ENCODE assay signal across 8 cellular contexts in the genomic region with DNA sequence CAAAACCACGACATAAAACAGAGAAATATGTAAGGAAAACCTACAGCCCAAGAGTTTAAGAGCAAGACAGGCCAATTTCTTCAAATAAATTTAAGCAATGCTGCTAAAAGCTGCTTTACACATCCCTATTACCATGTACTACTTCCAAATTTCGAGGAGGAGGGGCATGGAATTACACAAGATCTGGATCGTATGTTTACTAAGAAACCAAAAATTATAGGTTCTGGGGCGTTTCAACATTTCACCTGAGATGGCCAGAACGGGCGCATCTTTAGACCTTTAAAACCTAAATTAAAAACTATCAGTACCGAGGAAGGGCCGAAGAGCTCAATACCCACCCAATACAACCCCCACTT. TPM values are rescaled to one million over a fixed set of nuclear protein-coding genes. Genes with fewer than 3 reads are reported as not detected.
A peak's percentile ranks its signal among the peaks of the same experiment; 100 is the strongest.
DNase-seq lines count a peak whose midpoint lies in the region; ATAC-seq and TF ChIP-seq lines count a peak whose summit lies in the region.

No MANE protein-coding gene starts in this region.

- no peak for TF ChIP-seq POLR2A in breast epithelium (IDR thresholded peaks at IDR 0.05)

- H3K4me1 ChIP-seq in breast epithelium (peaks cover 0 to 9% of the 10 kb centered on the region in 2 donors), mononuclear cell (ENCODE audit: insufficient read depth, low read length) (peaks cover 29% of the 10 kb centered on the region)

- ATAC-seq in stimulated activated naive CD8-positive, alpha-beta T cell treated with anti-CD3 and anti-CD28 coated beads, Interleukin-15, Interleukin-2, amounts not matched to agents 100 U/mL and 50 U/mL, for 24 hours: no peak
- ATAC-seq in HG03095 (IDR thresholded peaks at IDR 0.05; ENCODE audit: unreplicated experiment) (no peak), GM18868 (IDR thresholded peaks at IDR 0.05; ENCODE audit: unreplicated experiment) (no peak), GM18909 (IDR thresholded peaks at IDR 0.05; ENCODE audit: poor library complexity, unreplicated experiment) (no peak), GM21723 (IDR thresholded peaks at IDR 0.05; ENCODE audit: unreplicated experiment) (no peak)

- H3K9me3 ChIP-seq in breast epithelium: no peaks in the 10 kb centered on the region
- no peaks in the 10 kb centered on the region for H3K9me3 ChIP-seq in mononuclear cell (ENCODE audit: low read depth, low read length)

- no peak for TF ChIP-seq CTCF in breast epithelium (IDR thresholded peaks at IDR 0.05)

- H3K27ac ChIP-seq in breast epithelium: peak overlapping the region; percentile 97 to 99

- H3K4me3 ChIP-seq in breast epithelium: peak overlapping the region; percentile 79 to 95 (median 79)
- H3K4me3 ChIP-seq in mononuclear cell (ENCODE audit: low read length): peak overlapping the region; percentile 89

- intact Hi-C loops in breast epithelium (cut with DNase I; ENCODE audit: low total_unique reads): loop anchor here (10.0 kb wide), 1 partner anchor 258 kb away; the partner anchor contains the start of gene CAPN7

- H3K27me3 Mint-ChIP-seq in stimulated activated naive CD8-positive, alpha-beta T cell treated with anti-CD3 and anti-CD28 coated beads, Interleukin-15, Interleukin-2, amounts not matched to agents 100 ng/mL and 50 ng/mL, for 24 hours: no peaks in the 10 kb centered on the region

- H3K9me3 Mint-ChIP-seq in stimulated activated naive CD8-positive, alpha-beta T cell treated with anti-CD3 and anti-CD28 coated beads, Interleukin-15, Interleukin-2, amounts not matched to agents 100 ng/mL and 50 ng/mL, for 24 hours: no peaks in the 10 kb centered on the region

- peaks cover 7% of the 10 kb centered on the region for H3K36me3 ChIP-seq in breast epithelium

- H3K4me1 Mint-ChIP-seq in stimulated activated naive CD8-positive, alpha-beta T cell treated with anti-CD3 and anti-CD28 coated beads, Interleukin-15, Interleukin-2, amounts not matched to agents 100 ng/mL and 50 ng/mL, for 24 hours (ENCODE audit: low read depth): peaks cover 50% of the 10 kb centered on the region

- H3K27ac Mint-ChIP-seq in stimulated activated naive CD8-positive, alpha-beta T cell treated with anti-CD3 and anti-CD28 coated beads, Interleukin-15, Interleukin-2, amounts not matched to agents 100 ng/mL and 50 ng/mL, for 24 hours: peak overlapping the region; percentile 92

- H3K4me3 Mint-ChIP-seq in stimulated activated naive CD8-positive, alpha-beta T cell treated with anti-CD3 and anti-CD28 coated beads, Interleukin-15, Interleukin-2, amounts not matched to agents 100 ng/mL and 50 ng/mL, for 24 hours: peak overlapping the region; percentile 86

- H3K27me3 ChIP-seq in breast epithelium (no peaks in the 10 kb centered on the region), mononuclear cell (ENCODE audit: insufficient read depth, low read length) (no peaks in the 10 kb centered on the region)

- peaks cover 46% of the 10 kb centered on the region for H3K36me3 Mint-ChIP-seq in stimulated activated naive CD8-positive, alpha-beta T cell treated with anti-CD3 and anti-CD28 coated beads, Interleukin-15, Interleukin-2, amounts not matched to agents 100 ng/mL and 50 ng/mL, for 24 hours (ENCODE audit: low read depth)

- DNase-seq in stimulated activated naive CD8-positive, alpha-beta T cell treated with anti-CD3 and anti-CD28 coated beads, Interleukin-15, Interleukin-2, amounts not matched to agents 100 U/mL and 50 U/mL, for 24 hours: no peak
- no peak for DNase-seq in breast epithelium (ENCODE audit: low spot score in 2 of 2)

RNA-seq across cellular contexts. Expression of gene NR2C2, which starts 0.7 kb away (rescaled TPM):
- 10 to 100 TPM; 41.9 to 71.0 (median 52.8) TPM for total RNA-seq in breast epithelium
- total RNA-seq in mononuclear cell: 24.9 TPM
